ENCODE assay signal across 18 cellular contexts in the genomic region with DNA sequence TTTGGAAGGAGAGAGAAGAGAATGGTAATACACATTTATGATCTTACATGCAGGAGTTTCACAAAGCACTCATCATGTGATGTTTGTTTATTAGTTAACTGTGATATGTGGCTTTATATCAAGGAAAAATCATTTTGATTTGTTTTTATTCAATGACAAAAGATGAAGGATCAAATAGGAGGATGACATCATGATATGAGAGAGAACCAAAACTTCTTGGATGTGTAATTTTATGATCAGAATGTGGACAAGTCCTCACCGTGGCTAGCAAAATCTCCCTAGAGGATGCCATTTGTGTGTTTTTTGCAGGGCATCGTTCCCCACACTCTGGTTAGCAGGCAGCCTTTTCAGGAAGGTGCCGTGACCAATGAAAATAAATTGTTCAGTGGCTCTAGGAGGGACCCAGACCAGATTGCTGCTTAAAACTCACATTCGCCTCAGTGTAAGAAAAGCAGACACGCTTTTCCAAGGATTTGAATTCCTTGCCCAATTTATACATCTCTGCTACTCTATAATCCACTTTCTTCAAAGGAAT.
"Had no signal": no experiment of that assay in that cellular context is flagged by ENCODE, and none has a peak within 500 bp of the region (broad histone marks: within the 10 kb centered on the region; RNA-seq: fewer than 3 reads in every experiment).

No MANE protein-coding gene starts in this region.

- ATAC-seq: esophagus mucosa, left lobe of liver, natural killer cell, psoas muscle had no signal

- H3K27ac Mint-ChIP-seq: natural killer cell had no signal

- H3K4me1 ChIP-seq: parathyroid adenoma, psoas muscle, sigmoid colon, stomach had no signal

- H3K9me3 ChIP-seq: psoas muscle, sigmoid colon, stomach, thoracic aorta had no signal

- H3K9ac ChIP-seq: parathyroid adenoma had no signal

- H3K4me3 ChIP-seq: dorsolateral prefrontal cortex, psoas muscle, sigmoid colon, skin epidermis, stomach, thoracic aorta had no signal

- H3K79me2 ChIP-seq: parathyroid adenoma had no signal

- DNase-seq: cortex of kidney; effector CD8-positive, alpha-beta T cell; islet precursor cell; mammary epithelial cell; natural killer cell; psoas muscle; retina; sigmoid colon; stimulated activated CD4-positive, alpha-beta T cell treated with anti-CD3 and anti-CD28 coated beads, Interleukin-12 subunit alpha, Interleukin-12 subunit beta, amount 100 ng/mL, for 4 hours; stimulated activated naive CD4-positive, alpha-beta T cell; stomach; trophoblast cell had no signal

- H3K27me3 ChIP-seq: dorsolateral prefrontal cortex, sigmoid colon, stomach had no signal

- H2AFZ ChIP-seq: parathyroid adenoma had no signal

- H3K27ac ChIP-seq: parathyroid adenoma, psoas muscle, sigmoid colon, skin epidermis, stomach, thoracic aorta had no signal

- H3K36me3 Mint-ChIP-seq: natural killer cell had no signal

- H3K4me3 Mint-ChIP-seq: natural killer cell had no signal

- H3K36me3 ChIP-seq: sigmoid colon, stomach, thoracic aorta had no signal

- H3K4me1 Mint-ChIP-seq: natural killer cell had no signal
